9 cellular contexts compared by ENCODE assay signal in the genomic region with DNA sequence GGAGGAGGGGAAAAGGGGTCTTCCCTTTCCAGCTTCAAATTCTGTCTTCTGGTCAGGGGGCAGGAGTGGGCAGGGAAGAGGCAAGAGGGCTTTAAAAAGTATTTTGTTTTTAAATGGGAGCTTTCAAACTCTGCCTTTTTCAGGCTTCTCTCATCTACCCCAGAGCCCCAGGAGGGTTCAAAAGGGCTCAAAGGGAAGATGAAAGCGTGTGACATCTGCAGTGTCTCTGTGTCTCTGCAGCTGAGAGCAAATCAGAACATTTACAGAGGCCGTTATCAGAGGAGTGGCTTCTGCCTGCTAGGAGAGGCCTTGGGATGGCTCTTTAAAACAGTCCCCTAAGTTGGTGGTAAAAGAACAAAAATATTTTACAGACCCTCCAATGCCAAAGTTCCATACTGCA. TPM values are rescaled to one million over a fixed set of nuclear protein-coding genes. Genes with fewer than 3 reads are reported as not detected.
DNase-seq lines count a peak whose midpoint lies in the region; ATAC-seq and TF ChIP-seq lines count a peak whose summit lies in the region.
"Had no signal": no experiment of that assay in that cellular context is flagged by ENCODE, and none has a peak within 500 bp of the region (broad histone marks: within the 10 kb centered on the region; RNA-seq: fewer than 3 reads in every experiment).

No MANE protein-coding gene starts in this region.

- no peak for TF ChIP-seq POLR2A in thyroid gland (IDR thresholded peaks at IDR 0.05)

- H3K4me2 ChIP-seq in mesendoderm (ENCODE audit: low read length), result no peak overlapping the region

- H3K4me3 ChIP-seq in brain microvascular endothelial cell (ENCODE audit: low read depth, low read length) (no peak overlapping the region), mesendoderm (ENCODE audit: low read length) (no peak overlapping the region), thyroid gland (replicated peaks in 1 of 3) (no peak overlapping the region)

- no peak overlapping the region for H2BK15ac ChIP-seq in mesendoderm (replicated peaks; ENCODE audit: low read depth)

- H3K36me3 Mint-ChIP-seq in activated CD4-positive, alpha-beta memory T cell treated with anti-CD3 and anti-CD28 coated beads, Interleukin-2, amount 10 ng/mL, durations not matched to agents 7 days and 5 days (ENCODE audit: low read depth), result no peaks in the 10 kb centered on the region
- H3K36me3 Mint-ChIP-seq in activated CD4-positive, alpha-beta memory T cell treated with anti-CD3 and anti-CD28 coated beads for 36 hours, result no peaks in the 10 kb centered on the region

- H3K56ac ChIP-seq in mesendoderm (ENCODE audit: low read length), result no peak overlapping the region

- in situ Hi-C loops in brain microvascular endothelial cell (cut with HindIII; ENCODE audit: low pct_ligation_motif_present, low sequenced_read_pairs), result no loop called here

- H3K4me3 Mint-ChIP-seq in activated CD4-positive, alpha-beta memory T cell treated with anti-CD3 and anti-CD28 coated beads, Interleukin-2, amount 10 ng/mL, durations not matched to agents 7 days and 5 days, result peak overlapping the region; percentile 55
- H3K4me3 Mint-ChIP-seq in activated CD4-positive, alpha-beta memory T cell treated with anti-CD3 and anti-CD28 coated beads for 36 hours, result no peak overlapping the region

- H3K4me1 ChIP-seq in mesendoderm (ENCODE audit: control insufficient read depth, low read depth, low read length) (peaks cover 20% of the 10 kb centered on the region), thyroid gland (peaks cover 90 to 91% of the 10 kb centered on the region in 2 donors)

- CTCF ChIA-PET in activated CD4-positive, alpha-beta memory T cell treated with anti-CD3 and anti-CD28 coated beads, Interleukin-2, amount 10 ng/mL, durations not matched to agents 7 days and 5 days (lab: Charles Lee), result interaction anchor here (0.9 to 3.6 kb wide), 7 partner anchors 10 to 39 kb away, joined by 3 to 24 read pairs (median 7); a partner anchor contains a TSS
- CTCF ChIA-PET in activated CD4-positive, alpha-beta memory T cell treated with anti-CD3 and anti-CD28 coated beads for 36 hours (lab: Charles Lee), result interaction anchor here (1.1 to 2.8 kb wide), 7 partner anchors 10 to 171 kb away, joined by 3 to 16 read pairs (median 5); a partner anchor contains a TSS

- peak overlapping the region; percentile 1 for H3K9ac ChIP-seq in mesendoderm (ENCODE audit: low read length)

- no peak overlapping the region for H2BK120ac ChIP-seq in mesendoderm (ENCODE audit: low read depth, low read length)

- no peak overlapping the region for H2BK5ac ChIP-seq in mesendoderm (ENCODE audit: low read length)

- intact Hi-C loops in activated CD4-positive, alpha-beta memory T cell treated with anti-CD3 and anti-CD28 coated beads for 36 hours (cut with micrococcal nuclease), result loop anchor here (1.0 to 2.0 kb wide), 3 partner anchors 13 to 40 kb away; a partner anchor contains a TSS
- intact Hi-C loops in thyroid gland (cut with DNase I), result loop anchor here (2.0 kb wide), 1 partner anchor 30 kb away; a partner anchor contains a TSS

- no CpG with 5 or more reads among the region's 2 CpGs for WGBS in mesendoderm (ENCODE audit: extremely low coverage, insufficient coverage, low lambda C conversion rate)
- WGBS in thyroid gland, 2 donors, result 35 to 40% methylated on average over 2 of the region's 2 CpGs

- no peak overlapping the region for H4K8ac ChIP-seq in mesendoderm (ENCODE audit: low read depth, low read length)

- H3K27me3 Mint-ChIP-seq in activated CD4-positive, alpha-beta memory T cell treated with anti-CD3 and anti-CD28 coated beads, Interleukin-2, amount 10 ng/mL, durations not matched to agents 7 days and 5 days, result no peaks in the 10 kb centered on the region
- no peaks in the 10 kb centered on the region for H3K27me3 Mint-ChIP-seq in activated CD4-positive, alpha-beta memory T cell treated with anti-CD3 and anti-CD28 coated beads for 36 hours

- H3K9me3 ChIP-seq in thyroid gland, result no peaks in the 10 kb centered on the region

- H3K27me3 ChIP-seq in brain microvascular endothelial cell (replicated peaks) (no peaks in the 10 kb centered on the region), mesendoderm (ENCODE audit: insufficient read depth, low read length, poor library complexity) (no peaks in the 10 kb centered on the region), thyroid gland (no peaks in the 10 kb centered on the region)

- H3K36me3 ChIP-seq in brain microvascular endothelial cell (replicated peaks), result no peaks in the 10 kb centered on the region
- H3K36me3 ChIP-seq in mesendoderm (ENCODE audit: control insufficient read depth, insufficient read depth, low read length), result no peaks in the 10 kb centered on the region
- H3K36me3 ChIP-seq in thyroid gland, result no peaks in the 10 kb centered on the region

- no peaks in the 10 kb centered on the region for H3K79me2 ChIP-seq in mesendoderm (ENCODE audit: control insufficient read depth, insufficient read depth, low read length)

- H3K4ac ChIP-seq in mesendoderm (ENCODE audit: low read depth, low read length), result no peak overlapping the region

- peak overlapping the region; percentile 34 for H3K27ac Mint-ChIP-seq in activated CD4-positive, alpha-beta memory T cell treated with anti-CD3 and anti-CD28 coated beads, Interleukin-2, amount 10 ng/mL, durations not matched to agents 7 days and 5 days
- H3K27ac Mint-ChIP-seq in activated CD4-positive, alpha-beta memory T cell treated with anti-CD3 and anti-CD28 coated beads for 36 hours, result no peak overlapping the region

- H4K5ac ChIP-seq in mesendoderm (ENCODE audit: low read length), result no peak overlapping the region

- H3K79me1 ChIP-seq in mesendoderm (ENCODE audit: low read length), result no peaks in the 10 kb centered on the region

- H3K9me3 Mint-ChIP-seq in activated CD4-positive, alpha-beta memory T cell treated with anti-CD3 and anti-CD28 coated beads, Interleukin-2, amount 10 ng/mL, durations not matched to agents 7 days and 5 days, result no peaks in the 10 kb centered on the region
- no peaks in the 10 kb centered on the region for H3K9me3 Mint-ChIP-seq in activated CD4-positive, alpha-beta memory T cell treated with anti-CD3 and anti-CD28 coated beads for 36 hours

- DNase-seq in activated CD4-positive, alpha-beta memory T cell treated with anti-CD3 and anti-CD28 coated beads, Interleukin-2, amount 10 ng/mL, durations not matched to agents 7 days and 5 days, result no peak
- no peak for DNase-seq in activated CD4-positive, alpha-beta memory T cell treated with anti-CD3 and anti-CD28 coated beads for 36 hours
- DNase-seq in brain microvascular endothelial cell (no peak), mesendoderm (peak; percentile 41), thyroid gland (no peak), AML-193 (lab: John Stamatoyannopoulos, UW) (no peak)
- DNase-seq: NCI-H1048 had no signal

- no peak overlapping the region for H3K18ac ChIP-seq in mesendoderm (ENCODE audit: low read length)

- peaks cover 42% of the 10 kb centered on the region for H3K4me1 Mint-ChIP-seq in activated CD4-positive, alpha-beta memory T cell treated with anti-CD3 and anti-CD28 coated beads, Interleukin-2, amount 10 ng/mL, durations not matched to agents 7 days and 5 days
- H3K4me1 Mint-ChIP-seq in activated CD4-positive, alpha-beta memory T cell treated with anti-CD3 and anti-CD28 coated beads for 36 hours (ENCODE audit: low read depth), result peaks cover 33% of the 10 kb centered on the region

- no peak overlapping the region for H3K23ac ChIP-seq in mesendoderm (ENCODE audit: low read length)

- peak overlapping the region; percentile 93 for H3K27ac ChIP-seq in brain microvascular endothelial cell
- peak overlapping the region; percentile 46 for H3K27ac ChIP-seq in mesendoderm (ENCODE audit: low read depth, low read length)
- H3K27ac ChIP-seq in thyroid gland, result peak overlapping the region; percentile 94 to 99 (median 96)

- POLR2A ChIA-PET in activated CD4-positive, alpha-beta memory T cell treated with anti-CD3 and anti-CD28 coated beads, Interleukin-2, amount 10 ng/mL, durations not matched to agents 7 days and 5 days (lab: Charles Lee), result interaction anchor here (0.7 to 5.2 kb wide), 15 partner anchors 9 to 224 kb away, joined by 3 to 51 read pairs (median 4); a partner anchor contains a TSS
- POLR2A ChIA-PET in activated CD4-positive, alpha-beta memory T cell treated with anti-CD3 and anti-CD28 coated beads for 36 hours (lab: Charles Lee), result interaction anchor here (1.0 to 3.0 kb wide), 4 partner anchors 14 to 39 kb away, joined by 4 to 17 read pairs (median 12); a partner anchor contains a TSS

- TF ChIP-seq CTCF in brain microvascular endothelial cell (IDR thresholded peaks at IDR 0.05; ENCODE audit: low read depth, low read length, missing control alignments), result no peak
- no peak for TF ChIP-seq CTCF in thyroid gland (IDR thresholded peaks at IDR 0.05)

- H2AK5ac ChIP-seq in mesendoderm (ENCODE audit: low read length), result no peak overlapping the region

- ATAC-seq in GM21717 (IDR thresholded peaks at IDR 0.05; ENCODE audit: unreplicated experiment) (no peak), GM18861 (IDR thresholded peaks at IDR 0.05; ENCODE audit: unreplicated experiment) (no peak)

RNA-seq across cellular contexts. Expression of a gene that starts 30.3 kb away (rescaled TPM):
- 10 to 100 TPM; 53.0 to 56.0 TPM for total RNA-seq in activated CD4-positive, alpha-beta memory T cell treated with anti-CD3 and anti-CD28 coated beads, Interleukin-2, amount 10 ng/mL, durations not matched to agents 7 days and 5 days
- total RNA-seq in activated CD4-positive, alpha-beta memory T cell treated with anti-CD3 and anti-CD28 coated beads for 36 hours, result 10 to 100 TPM; 46.8 to 50.3 TPM
- polyA plus RNA-seq in mesendoderm (2013, experiment 1 of 2), result 22.6 TPM
- polyA plus RNA-seq in mesendoderm (2013, experiment 2 of 2), result 23.2 TPM
- total RNA-seq in thyroid gland, result 100 to 1,000 TPM; 138 to 187 (median 162) TPM

RNA-seq across cellular contexts. Expression of a gene that starts 39.6 kb away (rescaled TPM):
- total RNA-seq in activated CD4-positive, alpha-beta memory T cell treated with anti-CD3 and anti-CD28 coated beads, Interleukin-2, amount 10 ng/mL, durations not matched to agents 7 days and 5 days, result 1 to 10 TPM; 5.7 to 6.1 TPM
- total RNA-seq in activated CD4-positive, alpha-beta memory T cell treated with anti-CD3 and anti-CD28 coated beads for 36 hours, result 10 to 100 TPM; 10.1 to 11.1 TPM
- 13.1 TPM for polyA plus RNA-seq in mesendoderm (2013, experiment 1 of 2)
- 13.3 TPM for polyA plus RNA-seq in mesendoderm (2013, experiment 2 of 2)
- 10 to 100 TPM in 2 of 4 donors, 1 to 10 TPM in 2; 6.6 to 13.4 (median 10.2) TPM for total RNA-seq in thyroid gland

RNA-seq across cellular contexts. Expression of a gene that starts 39.9 kb away (rescaled TPM):
- 10 to 100 TPM; 10.8 to 11.5 TPM for total RNA-seq in activated CD4-positive, alpha-beta memory T cell treated with anti-CD3 and anti-CD28 coated beads, Interleukin-2, amount 10 ng/mL, durations not matched to agents 7 days and 5 days
- total RNA-seq in activated CD4-positive, alpha-beta memory T cell treated with anti-CD3 and anti-CD28 coated beads for 36 hours, result 10 to 100 TPM; 14.7 to 17.8 TPM
- 14.8 TPM for polyA plus RNA-seq in mesendoderm (2013, experiment 1 of 2)
- 14.2 TPM for polyA plus RNA-seq in mesendoderm (2013, experiment 2 of 2)
- 10 to 100 TPM in 3 of 4 donors, 1 to 10 TPM in 1; 5.1 to 38.4 (median 20.9) TPM for total RNA-seq in thyroid gland

Comparison
In these comparisons a context has a peak if more than half of its experiments do, and no peak if none do; other contexts are left out.
1. H3K27ac ChIP-seq: peak in every context shown above with its lines; median percentile 96 in thyroid gland; 93 in brain microvascular endothelial cell; 46 in mesendoderm.